Comparison of ENCODE assay signal across 3 cellular contexts in the genomic region with DNA sequence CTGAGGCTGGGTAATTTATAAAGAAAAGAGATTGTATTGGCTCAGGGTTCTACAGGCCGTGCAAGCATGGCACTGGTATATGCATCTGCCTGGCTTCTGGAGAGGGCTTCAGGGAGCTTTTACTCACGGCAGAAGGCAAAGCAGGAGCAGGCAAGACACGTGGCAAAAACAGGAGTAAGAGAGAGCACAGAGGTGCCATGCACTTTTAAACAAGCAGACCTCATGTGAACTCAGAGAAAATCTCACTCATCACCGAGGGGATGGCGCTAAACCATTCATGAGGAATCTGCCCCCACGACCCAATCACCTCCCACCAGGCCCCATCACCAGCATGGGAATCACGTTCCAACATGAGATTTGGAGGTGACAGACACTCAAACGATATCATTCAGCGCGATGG.
"Had no signal": no experiment of that assay in that cellular context is flagged by ENCODE, and none has a peak within 500 bp of the region (broad histone marks: within the 10 kb centered on the region; RNA-seq: fewer than 3 reads in every experiment).

No MANE protein-coding gene starts in this region.

- H3K4me3 ChIP-seq: GM12878 had no signal

- ATAC-seq: GM12878 had no signal

- DNase-seq: GDM1, GF-D8 had no signal
